ENCODE assay signal across 31 cellular contexts in genomic region chr17:31660684-31661083, GRCh38.
"Had no signal": no experiment of that assay in that cellular context is flagged by ENCODE, and none has a peak within 500 bp of the region (broad histone marks: within the 10 kb centered on the region; RNA-seq: fewer than 3 reads in every experiment).

No MANE protein-coding gene starts in this region.

- H3K4me3 ChIP-seq: adrenal gland, gastroesophageal sphincter, right atrium auricular region, smooth muscle cell, suprapubic skin, tibial artery had no signal

- DNase-seq: activated CD4-positive, alpha-beta T cell treated with anti-CD3 and anti-CD28 coated beads for 48 hours; activated CD4-positive, alpha-beta T cell treated with anti-CD3 and anti-CD28 coated beads, Interleukin-2, amount 50 U/mL, for 48 hours; activated effector memory CD4-positive, alpha-beta T cell treated with Interleukin-2 at 50 U/mL for 16 hours; activated naive CD4-positive, alpha-beta T cell treated with anti-CD3 and anti-CD28 coated beads for 36 hours; activated naive CD8-positive, alpha-beta T cell treated with anti-CD3 and anti-CD28 coated beads for 36 hours; adrenal gland; aorta; caudate nucleus; cortex of kidney; hippocampal formation; kidney; left colon; mammary epithelial cell; naive B cell; nucleus accumbens; stimulated activated CD4-positive, alpha-beta T cell treated with anti-CD3 and anti-CD28 coated beads, Interleukin-1b, Interleukin-23, amount 100 ng/mL, for 48 hours; stimulated activated CD4-positive, alpha-beta T cell treated with anti-CD3 and anti-CD28 coated beads, Interleukin-4, amount 100 ng/mL, for 4 hours; stimulated activated CD8-positive, alpha-beta memory T cell treated with anti-CD3 and anti-CD28 coated beads, Interleukin-4, amount 100 ng/mL, for 48 hours; stimulated activated naive CD4-positive, alpha-beta T cell; T-helper 17 cell; T1000; tibial artery; WERI-Rb-1 had no signal

- H3K36me3 Mint-ChIP-seq: activated naive CD8-positive, alpha-beta T cell treated with anti-CD3 and anti-CD28 coated beads for 36 hours; brain had no signal

- H3K4me1 ChIP-seq: adrenal gland, gastroesophageal sphincter, right atrium auricular region had no signal

- H3K27me3 ChIP-seq: adrenal gland, gastroesophageal sphincter, right atrium auricular region, suprapubic skin, tibial artery had no signal

- FAIRE-seq: endothelial cell of umbilical vein, kidney had no signal

- H3K4me2 ChIP-seq: smooth muscle cell had no signal

- ATAC-seq: activated CD4-positive, CD25-positive, alpha-beta regulatory T cell treated with anti-CD3 and anti-CD28 coated beads, Interleukin-2, amount 50 U/mL, for 24 hours; gastroesophageal sphincter; left colon; T-helper 17 cell had no signal

- H3K36me3 ChIP-seq: adrenal gland, gastroesophageal sphincter, right atrium auricular region, suprapubic skin, tibial artery, WERI-Rb-1 had no signal

- H3K4me1 Mint-ChIP-seq: activated naive CD8-positive, alpha-beta T cell treated with anti-CD3 and anti-CD28 coated beads for 36 hours; brain; naive B cell; neural crest cell; T-helper 17 cell had no signal

- H3K4me3 Mint-ChIP-seq: activated naive CD4-positive, alpha-beta T cell treated with anti-CD3 and anti-CD28 coated beads for 36 hours; activated naive CD8-positive, alpha-beta T cell treated with anti-CD3 and anti-CD28 coated beads for 36 hours; brain; naive B cell; neural crest cell; T-helper 17 cell had no signal

- H3K27ac ChIP-seq: adrenal gland, gastroesophageal sphincter, right atrium auricular region, suprapubic skin, tibial artery, WERI-Rb-1 had no signal

- H3K27ac Mint-ChIP-seq: activated naive CD4-positive, alpha-beta T cell treated with anti-CD3 and anti-CD28 coated beads for 36 hours; activated naive CD8-positive, alpha-beta T cell treated with anti-CD3 and anti-CD28 coated beads for 36 hours; brain; naive B cell; T-helper 17 cell had no signal
